Comparison of ENCODE assay signal across 8 cellular contexts in genomic region chr11:62544521-62545436, GRCh38. TPM values are rescaled to one million over a fixed set of nuclear protein-coding genes. Genes with fewer than 3 reads are reported as not detected.
DNase-seq lines count a peak whose midpoint lies in the region; ATAC-seq and TF ChIP-seq lines count a peak whose summit lies in the region.

No MANE protein-coding gene starts in this region.

- no peaks in the 10 kb centered on the region for H3K36me3 ChIP-seq in liver (ENCODE audit: control insufficient read depth in 4 of 4, insufficient read depth in 3 of 4, low read depth in 1 of 4, low read length in 3 of 4)
- H3K36me3 ChIP-seq in thymus (ENCODE audit: control insufficient read depth, insufficient read depth), result no peaks in the 10 kb centered on the region

- no peak for TF ChIP-seq RAD21 in liver (IDR thresholded peaks at IDR 0.05)

- in situ Hi-C loops in T47D (cut with HindIII; ENCODE audit: low pct_unique_long_range_greater_than_20kb, low sequenced_read_pairs), result no loop called here

- TF ChIP-seq CTCF in NB4 (IDR thresholded peaks at IDR 0.05; ENCODE audit: low read depth, low read length), result no peak
- TF ChIP-seq CTCF in liver (IDR thresholded peaks at IDR 0.05; ENCODE audit: low read depth, low read length, missing input control), result no peak

- H3K9me3 ChIP-seq in liver (ENCODE audit: control insufficient read depth in 4 of 4, low read length in 3 of 4), result no peaks in the 10 kb centered on the region
- no peaks in the 10 kb centered on the region for H3K9me3 ChIP-seq in thymus (ENCODE audit: control insufficient read depth)

- H3K4me1 ChIP-seq in liver (ENCODE audit: control insufficient read depth in 4 of 4, insufficient read depth in 4 of 4, low read length in 3 of 4) (peaks cover 19 to 90% (median 75%) of the 10 kb centered on the region in 4 donors), thymus (ENCODE audit: control insufficient read depth, insufficient read depth, low read length) (peaks cover 3% of the 10 kb centered on the region)

- WGBS in liver, result 11% methylated on average over 33 of the region's 33 CpGs
- 24% methylated on average over 33 of the region's 33 CpGs for WGBS in thymus

- DNase-seq in ELR (ENCODE audit: low read depth), result peak; percentile 58
- peak; percentile 75 for DNase-seq in NB4 (ENCODE audit: low read depth)
- peak; percentile 31 to 51 for DNase-seq in T47D (ENCODE audit: low read depth in 1 of 2, low spot score in 1 of 2)
- no peak for DNase-seq in NCI-H345 treated with DMSO at 0.1 percent for 48 hours (lab: John Stamatoyannopoulos, UW; ENCODE audit: unreplicated experiment)
- DNase-seq in germinal center (ENCODE audit: low spot score), result no peak

- H3K4me3 ChIP-seq in NB4 (ENCODE audit: low read depth, low read length) (peak overlapping the region; percentile 83), liver (ENCODE audit: low read depth in 1 of 3, low read length in 3 of 3) (peak overlapping the region; percentile 68 to 91 (median 79)), thymus (ENCODE audit: low read length) (peak overlapping the region; percentile 47)

- TF ChIP-seq POLR2A in NB4 (IDR thresholded peaks at IDR 0.05; ENCODE audit: extremely low read depth, insufficient read length), result no peak

- peak overlapping the region; percentile 72 to 94 for H3K27ac ChIP-seq in liver (ENCODE audit: low read depth in 1 of 2, low read length in 2 of 2)
- peak overlapping the region; percentile 33 for H3K27ac ChIP-seq in thymus (ENCODE audit: low read depth)

- peak overlapping the region; percentile 50 to 66 for H3K9ac ChIP-seq in liver (ENCODE audit: low read depth in 1 of 2, low read length in 2 of 2)

- H3K27me3 ChIP-seq in liver (ENCODE audit: control insufficient read depth in 4 of 4, insufficient read depth in 4 of 4, low read length in 3 of 4) (no peaks in the 10 kb centered on the region), thymus (ENCODE audit: control insufficient read depth, insufficient read depth) (peaks cover 47% of the 10 kb centered on the region)

- ATAC-seq in HG02840 (IDR thresholded peaks at IDR 0.05; ENCODE audit: low FRiP score, unreplicated experiment), result no peak

TF ChIP-seq in liver, 16 proteins besides CTCF, POLR2A, EP300 and RAD21:
- no peak for TF ChIP-seq ZBTB33 (IDR thresholded peaks at IDR 0.05)
- TF ChIP-seq GABPA (IDR thresholded peaks at IDR 0.05 in 1 of 2, conservative IDR thresholded peaks at IDR 0.05 in 1 of 2), result no peak
- TF ChIP-seq NR2F2 (IDR thresholded peaks at IDR 0.05), result no peak
- TF ChIP-seq TAF1 (conservative IDR thresholded peaks at IDR 0.05), result no peak
- TF ChIP-seq HNF4A (conservative IDR thresholded peaks at IDR 0.05), result no peak
- TF ChIP-seq, protein P1, sequence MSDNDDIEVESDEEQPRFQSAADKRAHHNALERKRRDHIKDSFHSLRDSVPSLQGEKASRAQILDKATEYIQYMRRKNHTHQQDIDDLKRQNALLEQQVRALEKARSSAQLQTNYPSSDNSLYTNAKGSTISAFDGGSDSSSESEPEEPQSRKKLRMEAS (IDR thresholded peaks at IDR 0.05), result no peak
- TF ChIP-seq SP1 (IDR thresholded peaks at IDR 0.05), result no peak
- TF ChIP-seq ATF3 (IDR thresholded peaks at IDR 0.05), result no peak
- TF ChIP-seq RXRA (IDR thresholded peaks at IDR 0.05), result no peak
- no peak for TF ChIP-seq REST (IDR thresholded peaks at IDR 0.05)
- TF ChIP-seq EGR1 (IDR thresholded peaks at IDR 0.05; ENCODE audit: low read depth in 2 of 2), result no peak
- TF ChIP-seq JUND (IDR thresholded peaks at IDR 0.05), result no peak
- TF ChIP-seq FOXA2 (IDR thresholded peaks at IDR 0.05), result no peak
- TF ChIP-seq YY1 (IDR thresholded peaks at IDR 0.05), result no peak
- TF ChIP-seq FOXA1 (IDR thresholded peaks at IDR 0.05), result no peak
- no peak for TF ChIP-seq HNF4G (IDR thresholded peaks at IDR 0.05)

RNA-seq across cellular contexts. Expression of gene AHNAK, which starts 1.8 kb away (rescaled TPM):
- total RNA-seq in liver, result 100 to 1,000 TPM in 1 of 2 donors, 10 to 100 TPM in 1; 53.6 to 110 TPM
- polyA plus RNA-seq in liver, result 10 to 100 TPM; 22.6 to 22.7 TPM
- polyA plus RNA-seq in thymus, result 35.8 TPM

RNA-seq across cellular contexts. Expression of gene EEF1G, which starts 28.9 kb away (rescaled TPM):
- 100 to 1,000 TPM; 373 to 640 TPM for total RNA-seq in liver
- polyA plus RNA-seq in liver, result 100 to 1,000 TPM; 251 to 566 TPM
- 1,365 TPM for polyA plus RNA-seq in thymus

RNA-seq across cellular contexts. Expression of gene TUT1, which starts 46.5 kb away (rescaled TPM):
- total RNA-seq in liver, result 10 to 100 TPM in 1 of 2 donors, 1 to 10 TPM in 1; 5.6 to 12.1 TPM
- 10 to 100 TPM; 15.2 to 15.8 TPM for polyA plus RNA-seq in liver
- polyA plus RNA-seq in thymus, result 25.3 TPM

RNA-seq across cellular contexts. Expression of gene MTA2, which starts 56.9 kb away (rescaled TPM):
- 10 to 100 TPM; 43.1 to 55.3 TPM for total RNA-seq in liver
- polyA plus RNA-seq in liver, result 10 to 100 TPM in 1 of 2 donors, 1 to 10 TPM in 1; 4.4 to 21.4 TPM
- polyA plus RNA-seq in thymus, result 79.3 TPM

Comparison
In these comparisons a context has a peak if more than half of its experiments do, and no peak if none do; other contexts are left out.
1. DNase-seq: peak in ELR (single experiment), NB4 (single experiment) and T47D (2 of 2); none in NCI-H345 treated with DMSO at 0.1 percent for 48 hours (single experiment) and germinal center (single experiment).
2. Peak in every context shown above with its lines, with median percentiles within 50 percentile points of each other: H3K4me3 ChIP-seq.